8 cellular contexts compared by ENCODE assay signal in the genomic region with DNA sequence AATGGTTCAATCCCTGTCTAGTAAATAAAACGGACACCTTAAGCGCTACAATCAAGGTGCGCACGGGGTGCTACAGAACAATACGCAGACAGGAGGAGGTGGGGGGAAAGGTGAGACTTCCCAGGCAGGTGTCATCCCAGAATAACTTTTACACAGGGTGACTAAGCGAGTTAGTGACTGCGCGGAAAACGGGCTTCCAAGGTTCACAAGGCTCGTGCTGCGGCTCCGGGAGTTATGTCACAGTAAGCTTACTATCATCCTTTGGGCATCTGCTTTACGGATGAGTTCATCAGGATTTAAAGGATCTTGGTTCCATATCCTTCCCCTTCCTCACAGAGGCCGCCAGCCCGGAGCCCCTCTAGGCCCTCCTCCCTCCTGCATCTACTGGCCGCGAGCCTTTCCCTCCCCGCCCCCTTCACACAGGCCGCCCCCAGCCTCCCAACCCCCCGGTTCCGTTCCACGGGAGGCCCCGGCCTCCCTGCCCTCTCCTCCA. TPM values are rescaled to one million over a fixed set of nuclear protein-coding genes. Genes with fewer than 3 reads are reported as not detected.
DNase-seq lines count a peak whose midpoint lies in the region; ATAC-seq and FAIRE-seq lines count a peak whose summit lies in the region.

No MANE protein-coding gene starts in this region.

- H3K9ac ChIP-seq in iPS-15b (ENCODE audit: low read depth, low read length) = no peak overlapping the region

- peaks cover 7% of the 10 kb centered on the region for H3K9me3 ChIP-seq in iPS-15b (ENCODE audit: control insufficient read depth, insufficient read depth, low read length)
- H3K9me3 ChIP-seq in small intestine (ENCODE audit: control insufficient read depth, low read depth) = no peaks in the 10 kb centered on the region

- FAIRE-seq in small intestine (lab: Jason Lieb, UNC) = no peak

- no peaks in the 10 kb centered on the region for H3K27me3 ChIP-seq in iPS-15b (ENCODE audit: control insufficient read depth, insufficient read depth, low read length)
- H3K27me3 ChIP-seq in small intestine (ENCODE audit: control insufficient read depth in 2 of 2, insufficient read depth in 2 of 2, low read length in 2 of 2) = no peaks in the 10 kb centered on the region

- H3K4me3 ChIP-seq in iPS-15b (ENCODE audit: low read depth, low read length) (peak overlapping the region; percentile 91), small intestine (ENCODE audit: low read depth in 1 of 2, low read length in 2 of 2) (peak overlapping the region; percentile 55 to 69)

- DNase-seq in 8988T = peak; percentile 59
- DNase-seq in GM04504 (ENCODE audit: low read depth) = peak; percentile 42
- DNase-seq in NCI-H526 (lab: John Stamatoyannopoulos, UW) = peak; percentile 87 to 95
- DNase-seq in small intestine = peak; percentile 91
- DNase-seq in cerebellar nuclear complex (lab: John Stamatoyannopoulos, UW) = no peak

- WGBS in small intestine, 3 donors = 2 to 6% (median 4%) methylated on average over 21 to 23 of the region's 23 CpGs

- ATAC-seq in HG02943 (IDR thresholded peaks at IDR 0.05; ENCODE audit: low read depth, unreplicated experiment) = peak; percentile 12

- H3K27ac ChIP-seq in angular gyrus (ENCODE audit: low read depth, low read length) (peak overlapping the region; percentile 95), small intestine (ENCODE audit: low read depth in 1 of 2, low read length in 1 of 2) (peak overlapping the region; percentile 92 to 96)

- H3K4me1 ChIP-seq in iPS-15b (ENCODE audit: control insufficient read depth, insufficient read depth, low read length) (no peaks in the 10 kb centered on the region), small intestine (ENCODE audit: control insufficient read depth in 2 of 2, insufficient read depth in 1 of 2, low read depth in 1 of 2, low read length in 1 of 2) (peaks cover 0 to 2% of the 10 kb centered on the region in 2 donors)

- no peaks in the 10 kb centered on the region for H3K36me3 ChIP-seq in iPS-15b (ENCODE audit: control insufficient read depth, insufficient read depth, low read length)
- no peaks in the 10 kb centered on the region for H3K36me3 ChIP-seq in small intestine (ENCODE audit: control insufficient read depth in 2 of 2, insufficient read depth in 2 of 2, low read length in 2 of 2)

RNA-seq across cellular contexts. Expression of gene IFT88, which starts 0.5 kb away (rescaled TPM):
- 10 to 100 TPM; 11.0 to 14.1 (median 13.0) TPM for polyA plus RNA-seq in small intestine

RNA-seq across cellular contexts. Expression of gene CRYL1, which starts 40.8 kb away (rescaled TPM):
- 100 to 1,000 TPM; 136 to 372 (median 302) TPM for polyA plus RNA-seq in small intestine

Comparison
In these comparisons a context has a peak if more than half of its experiments do, and no peak if none do; other contexts are left out.
1. DNase-seq: peak in 8988T (single experiment), GM04504 (single experiment), NCI-H526 (2 of 2) and small intestine (single experiment); none in cerebellar nuclear complex (0 of 2).